ENCODE assay signal across 1 cellular context in genomic region chr1:37556712-37557196, GRCh38.
TF ChIP-seq lines count a peak whose summit lies in the region.

Gene DNALI1, plus strand, starts transcription at chr1:37556940. Its CDS starts 55 bp downstream, at chr1:37556995.

TF ChIP-seq in WTC11, 78 proteins besides CTCF, POLR2A, EP300 and RAD21 (continued from another document):
- TF ChIP-seq PRDM15 (CRISPR knock-in tag; IDR thresholded peaks at IDR 0.05), result no peak
- TF ChIP-seq E2F4 (CRISPR knock-in tag; IDR thresholded peaks at IDR 0.05; ENCODE audit: borderline replicate concordance, low read depth), result no peak
- no peak for TF ChIP-seq NFATC4 (CRISPR knock-in tag; IDR thresholded peaks at IDR 0.05)
- TF ChIP-seq ZNF671 (CRISPR knock-in tag; IDR thresholded peaks at IDR 0.05), result no peak
